1 cellular context compared by ENCODE assay signal in the genomic region with DNA sequence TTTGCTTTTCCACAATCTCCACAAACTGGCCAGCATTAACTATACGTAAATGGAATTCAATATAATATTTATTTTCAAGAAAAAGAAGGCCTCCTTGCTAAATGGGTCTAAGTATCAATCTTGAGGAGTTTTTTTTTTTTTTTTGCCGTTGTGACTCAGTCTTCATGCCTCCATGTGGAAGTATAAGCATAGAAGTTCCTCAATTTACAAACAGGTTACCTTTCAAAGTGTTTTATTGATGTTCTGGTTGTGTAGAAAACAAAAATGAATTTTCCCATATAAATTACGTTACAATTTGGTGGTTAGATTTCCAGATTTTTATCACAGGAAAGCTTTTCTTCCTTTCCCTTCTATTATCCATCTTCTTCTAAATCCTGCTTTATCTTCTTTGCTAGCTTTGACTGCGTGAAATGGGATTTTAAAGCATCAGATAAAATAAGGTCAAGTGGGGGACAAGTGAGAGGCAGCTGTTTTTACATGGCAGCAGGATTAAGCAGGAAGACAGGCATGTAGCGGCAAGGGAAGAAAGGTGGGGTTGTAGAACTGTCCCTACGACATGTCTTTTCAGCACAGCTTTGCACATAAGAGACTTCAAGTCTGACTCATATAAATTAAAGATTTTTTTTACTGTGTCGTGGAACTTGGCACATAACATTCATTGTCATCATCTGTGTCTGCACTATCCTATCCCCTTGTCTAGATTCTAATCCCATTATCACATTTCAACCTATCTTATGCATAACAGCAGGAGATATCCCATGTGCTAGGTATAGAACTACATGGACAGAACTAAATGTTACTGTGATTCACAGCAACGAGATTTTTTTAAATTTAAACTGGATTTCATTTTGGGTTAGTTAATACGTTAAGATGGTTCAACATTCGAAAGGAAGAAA.
A peak's percentile ranks its signal among the peaks of the same experiment; 100 is the strongest.
TF ChIP-seq lines count a peak whose summit lies in the region.

No MANE protein-coding gene starts in this region.

TF ChIP-seq in GM12878, 131 proteins besides CTCF, POLR2A, EP300 and RAD21:
- TF ChIP-seq, protein P1, sequence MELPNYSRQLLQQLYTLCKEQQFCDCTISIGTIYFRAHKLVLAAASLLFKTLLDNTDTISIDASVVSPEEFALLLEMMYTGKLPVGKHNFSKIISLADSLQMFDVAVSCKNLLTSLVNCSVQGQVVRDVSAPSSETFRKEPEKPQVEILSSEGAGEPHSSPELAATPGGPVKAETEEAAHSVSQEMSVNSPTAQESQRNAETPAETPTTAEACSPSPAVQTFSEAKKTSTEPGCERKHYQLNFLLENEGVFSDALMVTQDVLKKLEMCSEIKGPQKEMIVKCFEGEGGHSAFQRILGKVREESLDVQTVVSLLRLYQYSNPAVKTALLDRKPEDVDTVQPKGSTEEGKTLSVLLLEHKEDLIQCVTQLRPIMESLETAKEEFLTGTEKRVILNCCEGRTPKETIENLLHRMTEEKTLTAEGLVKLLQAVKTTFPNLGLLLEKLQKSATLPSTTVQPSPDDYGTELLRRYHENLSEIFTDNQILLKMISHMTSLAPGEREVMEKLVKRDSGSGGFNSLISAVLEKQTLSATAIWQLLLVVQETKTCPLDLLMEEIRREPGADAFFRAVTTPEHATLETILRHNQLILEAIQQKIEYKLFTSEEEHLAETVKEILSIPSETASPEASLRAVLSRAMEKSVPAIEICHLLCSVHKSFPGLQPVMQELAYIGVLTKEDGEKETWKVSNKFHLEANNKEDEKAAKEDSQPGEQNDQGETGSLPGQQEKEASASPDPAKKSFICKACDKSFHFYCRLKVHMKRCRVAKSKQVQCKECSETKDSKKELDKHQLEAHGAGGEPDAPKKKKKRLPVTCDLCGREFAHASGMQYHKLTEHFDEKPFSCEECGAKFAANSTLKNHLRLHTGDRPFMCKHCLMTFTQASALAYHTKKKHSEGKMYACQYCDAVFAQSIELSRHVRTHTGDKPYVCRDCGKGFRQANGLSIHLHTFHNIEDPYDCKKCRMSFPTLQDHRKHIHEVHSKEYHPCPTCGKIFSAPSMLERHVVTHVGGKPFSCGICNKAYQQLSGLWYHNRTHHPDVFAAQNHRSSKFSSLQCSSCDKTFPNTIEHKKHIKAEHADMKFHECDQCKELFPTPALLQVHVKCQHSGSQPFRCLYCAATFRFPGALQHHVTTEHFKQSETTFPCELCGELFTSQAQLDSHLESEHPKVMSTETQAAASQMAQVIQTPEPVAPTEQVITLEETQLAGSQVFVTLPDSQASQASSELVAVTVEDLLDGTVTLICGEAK (IDR thresholded peaks at IDR 0.05; ENCODE audit: borderline replicate concordance) = 0 out of 2 replicates have a peak, but pooled peaks have one; percentile 15
- TF ChIP-seq, protein P2, sequence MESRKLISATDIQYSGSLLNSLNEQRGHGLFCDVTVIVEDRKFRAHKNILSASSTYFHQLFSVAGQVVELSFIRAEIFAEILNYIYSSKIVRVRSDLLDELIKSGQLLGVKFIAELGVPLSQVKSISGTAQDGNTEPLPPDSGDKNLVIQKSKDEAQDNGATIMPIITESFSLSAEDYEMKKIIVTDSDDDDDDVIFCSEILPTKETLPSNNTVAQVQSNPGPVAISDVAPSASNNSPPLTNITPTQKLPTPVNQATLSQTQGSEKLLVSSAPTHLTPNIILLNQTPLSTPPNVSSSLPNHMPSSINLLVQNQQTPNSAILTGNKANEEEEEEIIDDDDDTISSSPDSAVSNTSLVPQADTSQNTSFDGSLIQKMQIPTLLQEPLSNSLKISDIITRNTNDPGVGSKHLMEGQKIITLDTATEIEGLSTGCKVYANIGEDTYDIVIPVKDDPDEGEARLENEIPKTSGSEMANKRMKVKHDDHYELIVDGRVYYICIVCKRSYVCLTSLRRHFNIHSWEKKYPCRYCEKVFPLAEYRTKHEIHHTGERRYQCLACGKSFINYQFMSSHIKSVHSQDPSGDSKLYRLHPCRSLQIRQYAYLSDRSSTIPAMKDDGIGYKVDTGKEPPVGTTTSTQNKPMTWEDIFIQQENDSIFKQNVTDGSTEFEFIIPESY (IDR thresholded peaks at IDR 0.05) = peak; percentile 99
- peak; percentile 79 for TF ChIP-seq MLLT1 (IDR thresholded peaks at IDR 0.05)
- TF ChIP-seq JUNB (IDR thresholded peaks at IDR 0.05) = no peak
- TF ChIP-seq, protein P3, sequence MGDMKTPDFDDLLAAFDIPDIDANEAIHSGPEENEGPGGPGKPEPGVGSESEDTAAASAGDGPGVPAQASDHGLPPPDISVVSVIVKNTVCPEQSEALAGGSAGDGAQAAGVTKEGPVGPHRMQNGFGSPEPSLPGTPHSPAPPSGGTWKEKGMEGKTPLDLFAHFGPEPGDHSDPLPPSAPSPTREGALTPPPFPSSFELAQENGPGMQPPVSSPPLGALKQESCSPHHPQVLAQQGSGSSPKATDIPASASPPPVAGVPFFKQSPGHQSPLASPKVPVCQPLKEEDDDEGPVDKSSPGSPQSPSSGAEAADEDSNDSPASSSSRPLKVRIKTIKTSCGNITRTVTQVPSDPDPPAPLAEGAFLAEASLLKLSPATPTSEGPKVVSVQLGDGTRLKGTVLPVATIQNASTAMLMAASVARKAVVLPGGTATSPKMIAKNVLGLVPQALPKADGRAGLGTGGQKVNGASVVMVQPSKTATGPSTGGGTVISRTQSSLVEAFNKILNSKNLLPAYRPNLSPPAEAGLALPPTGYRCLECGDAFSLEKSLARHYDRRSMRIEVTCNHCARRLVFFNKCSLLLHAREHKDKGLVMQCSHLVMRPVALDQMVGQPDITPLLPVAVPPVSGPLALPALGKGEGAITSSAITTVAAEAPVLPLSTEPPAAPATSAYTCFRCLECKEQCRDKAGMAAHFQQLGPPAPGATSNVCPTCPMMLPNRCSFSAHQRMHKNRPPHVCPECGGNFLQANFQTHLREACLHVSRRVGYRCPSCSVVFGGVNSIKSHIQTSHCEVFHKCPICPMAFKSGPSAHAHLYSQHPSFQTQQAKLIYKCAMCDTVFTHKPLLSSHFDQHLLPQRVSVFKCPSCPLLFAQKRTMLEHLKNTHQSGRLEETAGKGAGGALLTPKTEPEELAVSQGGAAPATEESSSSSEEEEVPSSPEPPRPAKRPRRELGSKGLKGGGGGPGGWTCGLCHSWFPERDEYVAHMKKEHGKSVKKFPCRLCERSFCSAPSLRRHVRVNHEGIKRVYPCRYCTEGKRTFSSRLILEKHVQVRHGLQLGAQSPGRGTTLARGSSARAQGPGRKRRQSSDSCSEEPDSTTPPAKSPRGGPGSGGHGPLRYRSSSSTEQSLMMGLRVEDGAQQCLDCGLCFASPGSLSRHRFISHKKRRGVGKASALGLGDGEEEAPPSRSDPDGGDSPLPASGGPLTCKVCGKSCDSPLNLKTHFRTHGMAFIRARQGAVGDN (IDR thresholded peaks at IDR 0.05) = 0 out of 2 replicates have a peak, but pooled peaks have one; percentile 7
- no peak for TF ChIP-seq FOXM1 (IDR thresholded peaks at IDR 0.05; ENCODE audit: low read depth, low read length)
